25 cellular contexts compared by ENCODE assay signal in the genomic region with DNA sequence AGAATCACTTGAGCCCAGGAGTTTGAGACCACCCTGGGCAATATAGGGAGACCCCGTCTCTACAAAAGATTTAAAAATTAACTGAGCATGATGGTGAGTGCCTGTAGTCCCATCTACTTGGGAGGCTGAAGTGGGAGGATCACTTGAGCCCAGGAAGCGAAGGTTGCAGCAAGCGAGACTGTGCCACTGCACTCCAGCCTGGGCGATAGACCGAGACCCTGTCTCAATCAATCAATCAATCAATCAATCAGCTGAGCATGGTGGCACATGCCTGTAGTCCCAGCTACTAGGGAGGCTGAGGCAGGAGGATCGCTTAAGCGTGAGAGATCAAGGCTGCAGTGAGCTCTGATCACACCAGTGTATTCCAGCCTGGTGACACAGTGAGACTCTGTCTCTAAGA. TPM values are rescaled to one million over a fixed set of nuclear protein-coding genes. Genes with fewer than 3 reads are reported as not detected.
DNase-seq lines count a peak whose midpoint lies in the region; ATAC-seq, FAIRE-seq and TF ChIP-seq lines count a peak whose summit lies in the region.
"Had no signal": no experiment of that assay in that cellular context is flagged by ENCODE, and none has a peak within 500 bp of the region (broad histone marks: within the 10 kb centered on the region; RNA-seq: fewer than 3 reads in every experiment).

No MANE protein-coding gene starts in this region.

- no peak overlapping the region for H3K4me3 Mint-ChIP-seq in activated naive CD8-positive, alpha-beta T cell treated with anti-CD3 and anti-CD28 coated beads for 36 hours
- no peak overlapping the region for H3K4me3 Mint-ChIP-seq in activated CD8-positive, alpha-beta memory T cell treated with anti-CD3 and anti-CD28 coated beads, Interleukin-2, amount 10 ng/mL, durations not matched to agents 7 days and 5 days
- H3K4me3 Mint-ChIP-seq: activated CD8-positive, alpha-beta T cell treated with anti-CD3 and anti-CD28 coated beads for 36 hours; activated naive CD4-positive, alpha-beta T cell treated with anti-CD3 and anti-CD28 coated beads, Interleukin-2, amount 10 ng/mL, durations not matched to agents 7 days and 5 days; B cell; stimulated activated naive CD8-positive, alpha-beta T cell treated with anti-CD3 and anti-CD28 coated beads, Interleukin-15, Interleukin-2, amounts not matched to agents 100 ng/mL and 50 ng/mL, for 24 hours had no signal

- no peaks in the 10 kb centered on the region for H3K79me2 ChIP-seq in HepG2 (ENCODE audit: insufficient read depth, low read length)
- no peaks in the 10 kb centered on the region for H3K79me2 ChIP-seq in mesendoderm (ENCODE audit: control insufficient read depth, insufficient read depth, low read length)

- H4K5ac ChIP-seq in mesendoderm (ENCODE audit: low read length) = no peak overlapping the region

- H2AK5ac ChIP-seq in mesendoderm (ENCODE audit: low read length) = no peak overlapping the region

- TF ChIP-seq CTCF in HepG2 (CRISPR knock-in tag; IDR thresholded peaks at IDR 0.05) = no peak
- no peak for TF ChIP-seq CTCF in right lobe of liver (IDR thresholded peaks at IDR 0.05)
- TF ChIP-seq CTCF in vagina (IDR thresholded peaks at IDR 0.05) = no peak

- CTCF ChIA-PET in HepG2 (lab: Yijun Ruan, JAX; ENCODE audit: low intra/inter-chr PET ratio, low total read pairs) = no interaction called here
- CTCF ChIA-PET in activated CD8-positive, alpha-beta memory T cell treated with anti-CD3 and anti-CD28 coated beads, Interleukin-2, amount 10 ng/mL, durations not matched to agents 7 days and 5 days (lab: Charles Lee) = interaction anchor here (4.4 to 10.8 kb wide), 2 partner anchors 10 to 18 kb away, joined by 24 to 98 read pairs; no protein-coding TSS in a partner anchor

- H3K4me1 ChIP-seq in HepG2 (ENCODE audit: insufficient read depth, low read length) (peaks cover 78% of the 10 kb centered on the region), right lobe of liver (peaks cover 0 to 50% (median 30%) of the 10 kb centered on the region in 4 donors), mesendoderm (ENCODE audit: control insufficient read depth, low read depth, low read length) (peaks cover 2% of the 10 kb centered on the region), vagina (peaks cover 64% of the 10 kb centered on the region)

- no TSS peak for BruUV-seq in HepG2 (replicated peaks; lab: Mats Ljungman, UMichigan)

- TF ChIP-seq EP300 in HepG2 (IDR thresholded peaks at IDR 0.05; ENCODE audit: low read depth in 2 of 2, low read length in 2 of 2) (no peak), HepG2 (CRISPR knock-in tag; IDR thresholded peaks at IDR 0.05; ENCODE audit: borderline replicate concordance) (no peak)

- H2BK5ac ChIP-seq in mesendoderm (ENCODE audit: low read length) = no peak overlapping the region

- no peak overlapping the region for H4K8ac ChIP-seq in mesendoderm (ENCODE audit: low read depth, low read length)

- POLR2A ChIA-PET in HepG2 (lab: Yijun Ruan, JAX) = interaction anchor here (3.2 kb wide), 1 partner anchor 40 kb away, joined by 45 read pairs; a partner anchor contains a TSS

- no peak for FAIRE-seq in HepG2 (lab: Jason Lieb, UNC)
- FAIRE-seq: endothelial cell of umbilical vein had no signal

- H3K27ac Mint-ChIP-seq in activated naive CD8-positive, alpha-beta T cell treated with anti-CD3 and anti-CD28 coated beads for 36 hours = peak overlapping the region; percentile 60
- no peak overlapping the region for H3K27ac Mint-ChIP-seq in activated CD8-positive, alpha-beta memory T cell treated with anti-CD3 and anti-CD28 coated beads, Interleukin-2, amount 10 ng/mL, durations not matched to agents 7 days and 5 days
- H3K27ac Mint-ChIP-seq: activated naive CD4-positive, alpha-beta T cell treated with anti-CD3 and anti-CD28 coated beads, Interleukin-2, amount 10 ng/mL, durations not matched to agents 7 days and 5 days; B cell; stimulated activated naive CD8-positive, alpha-beta T cell treated with anti-CD3 and anti-CD28 coated beads, Interleukin-15, Interleukin-2, amounts not matched to agents 100 ng/mL and 50 ng/mL, for 24 hours had no signal

- H3K9me3 ChIP-seq in HepG2 (ENCODE audit: low read length) (no peaks in the 10 kb centered on the region), right lobe of liver (no peaks in the 10 kb centered on the region), vagina (no peaks in the 10 kb centered on the region)
- H3K9me3 ChIP-seq: thoracic aorta had no signal

- H3K4me2 ChIP-seq in HepG2 (ENCODE audit: low read depth, low read length) (no peak overlapping the region), mesendoderm (ENCODE audit: low read length) (no peak overlapping the region)

- intact Hi-C loops in HepG2 (cut with micrococcal nuclease; ENCODE audit: unreplicated experiment) = no loop called here
- intact Hi-C loops in right lobe of liver (cut with DNase I) = no loop called here
- intact Hi-C loops in vagina (cut with DNase I) = no loop called here

- H3K27me3 Mint-ChIP-seq in activated naive CD8-positive, alpha-beta T cell treated with anti-CD3 and anti-CD28 coated beads for 36 hours = no peaks in the 10 kb centered on the region
- H3K27me3 Mint-ChIP-seq in activated CD8-positive, alpha-beta memory T cell treated with anti-CD3 and anti-CD28 coated beads, Interleukin-2, amount 10 ng/mL, durations not matched to agents 7 days and 5 days = no peaks in the 10 kb centered on the region
- H3K27me3 Mint-ChIP-seq: activated CD8-positive, alpha-beta T cell treated with anti-CD3 and anti-CD28 coated beads for 36 hours; activated naive CD4-positive, alpha-beta T cell treated with anti-CD3 and anti-CD28 coated beads, Interleukin-2, amount 10 ng/mL, durations not matched to agents 7 days and 5 days; B cell; stimulated activated naive CD8-positive, alpha-beta T cell treated with anti-CD3 and anti-CD28 coated beads, Interleukin-15, Interleukin-2, amounts not matched to agents 100 ng/mL and 50 ng/mL, for 24 hours had no signal

- H3K36me3 ChIP-seq in HepG2 (replicated peaks in 1 of 2; ENCODE audit: control insufficient read depth in 1 of 2, insufficient read depth in 2 of 2, low read length in 2 of 2) = no peaks in the 10 kb centered on the region
- H3K36me3 ChIP-seq in right lobe of liver = no peaks in the 10 kb centered on the region
- H3K36me3 ChIP-seq in mesendoderm (ENCODE audit: control insufficient read depth, insufficient read depth, low read length) = no peaks in the 10 kb centered on the region
- H3K36me3 ChIP-seq in vagina = no peaks in the 10 kb centered on the region
- H3K36me3 ChIP-seq: thoracic aorta had no signal

- no peak overlapping the region for H3K23ac ChIP-seq in mesendoderm (ENCODE audit: low read length)

- H3K27ac ChIP-seq in HepG2 (ENCODE audit: extremely low read length, insufficient read depth, low read length) = no peak overlapping the region
- no peak overlapping the region for H3K27ac ChIP-seq in right lobe of liver
- no peak overlapping the region for H3K27ac ChIP-seq in mesendoderm (ENCODE audit: low read depth, low read length)
- peak overlapping the region; percentile 7 for H3K27ac ChIP-seq in vagina
- H3K27ac ChIP-seq: SK-N-MC had no signal

- in situ Hi-C loops in HepG2 (cut with HindIII; ENCODE audit: extremely low pct_ligation_motif_present, low pct_unique_long_range_greater_than_20kb) = no loop called here

- no peak overlapping the region for H2BK15ac ChIP-seq in mesendoderm (replicated peaks; ENCODE audit: low read depth)

- no peaks in the 10 kb centered on the region for H3K9me3 Mint-ChIP-seq in activated naive CD8-positive, alpha-beta T cell treated with anti-CD3 and anti-CD28 coated beads for 36 hours
- no peaks in the 10 kb centered on the region for H3K9me3 Mint-ChIP-seq in activated CD8-positive, alpha-beta memory T cell treated with anti-CD3 and anti-CD28 coated beads, Interleukin-2, amount 10 ng/mL, durations not matched to agents 7 days and 5 days (ENCODE audit: low read depth)
- H3K9me3 Mint-ChIP-seq: activated CD8-positive, alpha-beta T cell treated with anti-CD3 and anti-CD28 coated beads for 36 hours; activated naive CD4-positive, alpha-beta T cell treated with anti-CD3 and anti-CD28 coated beads, Interleukin-2, amount 10 ng/mL, durations not matched to agents 7 days and 5 days; stimulated activated naive CD8-positive, alpha-beta T cell treated with anti-CD3 and anti-CD28 coated beads, Interleukin-15, Interleukin-2, amounts not matched to agents 100 ng/mL and 50 ng/mL, for 24 hours had no signal

- H3K4me3 ChIP-seq in HepG2 (replicated peaks in 1 of 3; ENCODE audit: insufficient read depth in 1 of 3, low read depth in 2 of 3, low read length in 3 of 3) (no peak overlapping the region), right lobe of liver (no peak overlapping the region), mesendoderm (ENCODE audit: low read length) (no peak overlapping the region), vagina (no peak overlapping the region)
- H3K4me3 ChIP-seq: SK-N-MC, thoracic aorta had no signal

- TF ChIP-seq RAD21 in HepG2 (CRISPR knock-in tag; IDR thresholded peaks at IDR 0.05) = no peak

- WGBS in HepG2 (ENCODE audit: low lambda C conversion rate) = 97% methylated on average over 7 of the region's 7 CpGs
- WGBS in right lobe of liver (ENCODE audit: insufficient coverage, low coverage, low lambda C conversion rate, missing lambda C conversion rate) = 83% methylated on average over 1 of the region's 7 CpGs
- no CpG with 5 or more reads among the region's 7 CpGs for WGBS in mesendoderm (ENCODE audit: extremely low coverage, insufficient coverage, low lambda C conversion rate)

- no peak overlapping the region for H3K18ac ChIP-seq in mesendoderm (ENCODE audit: low read length)

- H4K20me1 ChIP-seq in HepG2 (ENCODE audit: insufficient read depth, low read length) = no peaks in the 10 kb centered on the region

- peaks cover 63% of the 10 kb centered on the region for H3K4me1 Mint-ChIP-seq in activated naive CD8-positive, alpha-beta T cell treated with anti-CD3 and anti-CD28 coated beads for 36 hours
- peaks cover 54% of the 10 kb centered on the region for H3K4me1 Mint-ChIP-seq in activated CD8-positive, alpha-beta memory T cell treated with anti-CD3 and anti-CD28 coated beads, Interleukin-2, amount 10 ng/mL, durations not matched to agents 7 days and 5 days

- H3K79me1 ChIP-seq in mesendoderm (ENCODE audit: low read length) = no peaks in the 10 kb centered on the region

- DNase-seq in HepG2 (ENCODE audit: low spot score) (no peak), right lobe of liver (no peak), mesendoderm (no peak), vagina (ENCODE audit: extremely low spot score in 2 of 2) (no peak), SHP77 treated with DMSO at 0.1 percent for 48 hours (lab: John Stamatoyannopoulos, UW) (no peak), dedifferentiated amniotic fluid mesenchymal stem cell (ENCODE audit: extremely low spot score) (no peak)
- DNase-seq in activated naive CD8-positive, alpha-beta T cell treated with anti-CD3 and anti-CD28 coated beads for 36 hours = no peak
- no peak for DNase-seq in activated CD8-positive, alpha-beta memory T cell treated with anti-CD3 and anti-CD28 coated beads, Interleukin-2, amount 10 ng/mL, durations not matched to agents 7 days and 5 days
- DNase-seq: ACHN; activated CD4-positive, CD25-positive, alpha-beta regulatory T cell; activated CD8-positive, alpha-beta T cell treated with anti-CD3 and anti-CD28 coated beads for 36 hours; activated naive CD4-positive, alpha-beta T cell treated with anti-CD3 and anti-CD28 coated beads, Interleukin-2, amount 10 ng/mL, durations not matched to agents 7 days and 5 days; COR-L47; DMS53; NCI-H446 treated with DMSO at 0.1 percent for 48 hours; stimulated activated CD4-positive, alpha-beta T cell treated with anti-CD3 and anti-CD28 coated beads, Interleukin-2, amount 100 ng/mL, for 24 hours; stimulated activated CD8-positive, alpha-beta memory T cell treated with anti-CD3 and anti-CD28 coated beads, Interleukin-4, amount 100 ng/mL, for 48 hours; T-helper 1 cell had no signal

- no peak overlapping the region for H2BK120ac ChIP-seq in mesendoderm (ENCODE audit: low read depth, low read length)

- no peaks in the 10 kb centered on the region for H3K27me3 ChIP-seq in HepG2 (ENCODE audit: control insufficient read depth in 1 of 2, insufficient read depth in 2 of 2, low read length in 2 of 2)
- H3K27me3 ChIP-seq in right lobe of liver = no peaks in the 10 kb centered on the region
- no peaks in the 10 kb centered on the region for H3K27me3 ChIP-seq in mesendoderm (ENCODE audit: insufficient read depth, low read length, poor library complexity)
- no peaks in the 10 kb centered on the region for H3K27me3 ChIP-seq in vagina

- H3K9ac ChIP-seq in HepG2 (ENCODE audit: insufficient read depth, low read depth, low read length) (no peak overlapping the region), mesendoderm (ENCODE audit: low read length) (no peak overlapping the region)

- H3K36me3 Mint-ChIP-seq in activated naive CD8-positive, alpha-beta T cell treated with anti-CD3 and anti-CD28 coated beads for 36 hours = peaks cover 16% of the 10 kb centered on the region
- peaks cover 10% of the 10 kb centered on the region for H3K36me3 Mint-ChIP-seq in activated CD8-positive, alpha-beta memory T cell treated with anti-CD3 and anti-CD28 coated beads, Interleukin-2, amount 10 ng/mL, durations not matched to agents 7 days and 5 days

- ATAC-seq in HepG2 (no peak), right lobe of liver (no peak)
- ATAC-seq in activated CD8-positive, alpha-beta memory T cell treated with anti-CD3 and anti-CD28 coated beads, Interleukin-2, amount 10 ng/mL, durations not matched to agents 7 days and 5 days = no peak
- ATAC-seq: activated CD8-positive, alpha-beta T cell treated with anti-CD3 and anti-CD28 coated beads for 36 hours; HCT116; right cardiac atrium had no signal

- no peak for TF ChIP-seq POLR2A in HepG2 (IDR thresholded peaks at IDR 0.05; ENCODE audit: insufficient read depth in 1 of 2, low read depth in 2 of 2, low read length in 2 of 2)
- no peak for TF ChIP-seq POLR2A in right lobe of liver (IDR thresholded peaks at IDR 0.05)
- TF ChIP-seq POLR2A in vagina (IDR thresholded peaks at IDR 0.05) = no peak

- peak overlapping the region; percentile 25 for H3K56ac ChIP-seq in mesendoderm (ENCODE audit: low read length)

- no peak overlapping the region for H3K4ac ChIP-seq in mesendoderm (ENCODE audit: low read depth, low read length)

- no peak overlapping the region for H2AFZ ChIP-seq in HepG2 (ENCODE audit: low read length)

RNA-seq across cellular contexts. Expression of a gene that starts 40.5 kb away (rescaled TPM):
- total RNA-seq in HepG2 (2016; rRNA removed; fragmentation: Illumina TruSeq; extraction: Trizol) (11.4 and 18.2 TPM in 2 replicates), right lobe of liver (10 to 100 TPM; 16.6 to 22.1 (median 19.2) TPM), vagina (29.7 TPM)
- 3.9 and 5.0 TPM in 2 replicates for total RNA-seq in HepG2 (2016; cell fraction: cytosol; rRNA removed; fragmentation: Illumina TruSeq; extraction: Trizol; ENCODE audit: low read depth)
- total RNA-seq in HepG2 (2016; cell fraction: insoluble cytoplasmic fraction; rRNA removed; fragmentation: Illumina TruSeq; extraction: Trizol) = 9.2 and 19.9 TPM in 2 replicates
- total RNA-seq in HepG2 (2016; cell fraction: membrane; rRNA removed; fragmentation: Illumina TruSeq; extraction: Trizol) = 6.8 and 7.7 TPM in 2 replicates
- total RNA-seq in HepG2 (2016; cell fraction: nucleus; rRNA removed; fragmentation: Illumina TruSeq; extraction: Trizol) = 18.8 and 22.8 TPM in 2 replicates
- 10.8 and 13.6 TPM in 2 replicates for polyA plus RNA-seq in HepG2 (2011; rRNA removed)
- 8.7 and 9.8 TPM in 2 replicates for polyA plus RNA-seq in HepG2 (2011; cell fraction: cytosol; rRNA removed)
- 21.4 and 23.3 TPM in 2 replicates for polyA plus RNA-seq in HepG2 (2011; cell fraction: nucleus; rRNA removed)
- polyA plus RNA-seq in HepG2 (2012) = 11.6 and 13.7 TPM in 2 replicates
- 3.5 TPM in 2 replicates for polyA plus RNA-seq in HepG2 (2016; cell fraction: cytosol; fragmentation: Illumina TruSeq; extraction: Trizol; ENCODE audit: low read depth)
- 9.6 and 12.1 TPM in 2 replicates for polyA plus RNA-seq in HepG2 (2016; cell fraction: insoluble cytoplasmic fraction; fragmentation: Illumina TruSeq; extraction: Trizol; ENCODE audit: low read depth)
- polyA plus RNA-seq in HepG2 (2016; cell fraction: membrane; fragmentation: Illumina TruSeq; extraction: Trizol; ENCODE audit: low read depth) = 5.2 and 5.7 TPM in 2 replicates
- polyA plus RNA-seq in HepG2 (2016; cell fraction: nucleus; fragmentation: Illumina TruSeq; extraction: Trizol; ENCODE audit: insufficient read depth, low read depth) = 30.8 and 32.2 TPM in 2 replicates
- polyA minus RNA-seq in HepG2 (2011; rRNA and poly(A)+ RNA removed; ENCODE audit: low replicate concordance) = 15.9 and 24.1 TPM in 2 replicates
- 8.8 and 8.9 TPM in 2 replicates for polyA minus RNA-seq in HepG2 (2011; cell fraction: cytosol; rRNA and poly(A)+ RNA removed)
- polyA minus RNA-seq in HepG2 (2011; cell fraction: nucleus; rRNA and poly(A)+ RNA removed) = 18.4 and 18.9 TPM in 2 replicates
- total RNA-seq in activated naive CD8-positive, alpha-beta T cell treated with anti-CD3 and anti-CD28 coated beads for 36 hours = 10 to 100 TPM; 25.2 to 25.6 TPM
- 15.4 TPM for polyA plus RNA-seq in mesendoderm (2013, experiment 1 of 2)
- 15.1 TPM for polyA plus RNA-seq in mesendoderm (2013, experiment 2 of 2)
- 10 to 100 TPM; 25.5 to 31.4 TPM for total RNA-seq in activated CD8-positive, alpha-beta memory T cell treated with anti-CD3 and anti-CD28 coated beads, Interleukin-2, amount 10 ng/mL, durations not matched to agents 7 days and 5 days

RNA-seq across cellular contexts. Expression of a gene that starts 40.5 kb away (rescaled TPM):
- total RNA-seq in HepG2 (2016; rRNA removed; fragmentation: Illumina TruSeq; extraction: Trizol) = 35.2 and 35.6 TPM in 2 replicates
- total RNA-seq in HepG2 (2016; cell fraction: cytosol; rRNA removed; fragmentation: Illumina TruSeq; extraction: Trizol; ENCODE audit: low read depth) = 17.3 and 17.4 TPM in 2 replicates
- total RNA-seq in HepG2 (2016; cell fraction: insoluble cytoplasmic fraction; rRNA removed; fragmentation: Illumina TruSeq; extraction: Trizol) = 35.9 and 37.2 TPM in 2 replicates
- total RNA-seq in HepG2 (2016; cell fraction: membrane; rRNA removed; fragmentation: Illumina TruSeq; extraction: Trizol) = 34.5 and 35.2 TPM in 2 replicates
- 19.2 and 19.4 TPM in 2 replicates for total RNA-seq in HepG2 (2016; cell fraction: nucleus; rRNA removed; fragmentation: Illumina TruSeq; extraction: Trizol)
- polyA plus RNA-seq in HepG2 (2011; rRNA removed) = 40.7 and 78.9 TPM in 2 replicates
- polyA plus RNA-seq in HepG2 (2011; cell fraction: cytosol; rRNA removed) = 47.3 and 59.3 TPM in 2 replicates
- polyA plus RNA-seq in HepG2 (2011; cell fraction: nucleus; rRNA removed) = 73.1 and 98.3 TPM in 2 replicates
- polyA plus RNA-seq in HepG2 (2012) = 82.2 and 137 TPM in 2 replicates
- 3.8 and 5.2 TPM in 2 replicates for polyA plus RNA-seq in HepG2 (2016; cell fraction: cytosol; fragmentation: Illumina TruSeq; extraction: Trizol; ENCODE audit: low read depth)
- 24.9 and 26.7 TPM in 2 replicates for polyA plus RNA-seq in HepG2 (2016; cell fraction: insoluble cytoplasmic fraction; fragmentation: Illumina TruSeq; extraction: Trizol; ENCODE audit: low read depth)
- 8.1 and 8.4 TPM in 2 replicates for polyA plus RNA-seq in HepG2 (2016; cell fraction: membrane; fragmentation: Illumina TruSeq; extraction: Trizol; ENCODE audit: low read depth)
- 27.3 and 28.4 TPM in 2 replicates for polyA plus RNA-seq in HepG2 (2016; cell fraction: nucleus; fragmentation: Illumina TruSeq; extraction: Trizol; ENCODE audit: insufficient read depth, low read depth)
- 150 and 161 TPM in 2 replicates for polyA minus RNA-seq in HepG2 (2011; rRNA and poly(A)+ RNA removed; ENCODE audit: low replicate concordance)
- 74.7 and 77.2 TPM in 2 replicates for polyA minus RNA-seq in HepG2 (2011; cell fraction: cytosol; rRNA and poly(A)+ RNA removed)
- polyA minus RNA-seq in HepG2 (2011; cell fraction: nucleus; rRNA and poly(A)+ RNA removed) = 51.2 and 56.2 TPM in 2 replicates
- total RNA-seq in right lobe of liver = 100 to 1,000 TPM in 4 of 6 experiments, 10 to 100 TPM in 2; 51.7 to 180 (median 143) TPM
- 100 to 1,000 TPM; 422 to 424 TPM for total RNA-seq in activated naive CD8-positive, alpha-beta T cell treated with anti-CD3 and anti-CD28 coated beads for 36 hours
- polyA plus RNA-seq in mesendoderm (2013, experiment 1 of 2) = 13.6 TPM
- 13.8 TPM for polyA plus RNA-seq in mesendoderm (2013, experiment 2 of 2)
- 1,063 TPM for total RNA-seq in vagina
- 100 to 1,000 TPM; 291 to 293 TPM for total RNA-seq in activated CD8-positive, alpha-beta memory T cell treated with anti-CD3 and anti-CD28 coated beads, Interleukin-2, amount 10 ng/mL, durations not matched to agents 7 days and 5 days
